24 cellular contexts compared by ENCODE assay signal in genomic region chr12:112102127-112102526, GRCh38. TPM values are rescaled to one million over a fixed set of nuclear protein-coding genes. Genes with fewer than 3 reads are reported as not detected.
DNase-seq lines count a peak whose midpoint lies in the region; ATAC-seq and TF ChIP-seq lines count a peak whose summit lies in the region.
"Had no signal": no experiment of that assay in that cellular context is flagged by ENCODE, and none has a peak within 500 bp of the region (broad histone marks: within the 10 kb centered on the region; RNA-seq: fewer than 3 reads in every experiment).

No MANE protein-coding gene starts in this region.

- no peak overlapping the region for H3K27ac Mint-ChIP-seq in activated CD8-positive, alpha-beta memory T cell treated with anti-CD3 and anti-CD28 coated beads, Interleukin-2, amount 10 ng/mL, durations not matched to agents 7 days and 5 days
- peak overlapping the region; percentile 35 for H3K27ac Mint-ChIP-seq in activated naive CD4-positive, alpha-beta T cell treated with anti-CD3 and anti-CD28 coated beads, Interleukin-2, amount 50 U/mL, for 24 hours
- no peak overlapping the region for H3K27ac Mint-ChIP-seq in activated naive CD4-positive, alpha-beta T cell treated with anti-CD3 and anti-CD28 coated beads, Interleukin-2, amount 50 U/mL, for 72 hours
- H3K27ac Mint-ChIP-seq in HFFc6 (no peak overlapping the region), endodermal cell (no peak overlapping the region)
- H3K27ac Mint-ChIP-seq: CD4-positive, alpha-beta T cell had no signal

- DNase-seq in activated CD8-positive, alpha-beta memory T cell treated with anti-CD3 and anti-CD28 coated beads, Interleukin-2, amount 10 ng/mL, durations not matched to agents 7 days and 5 days = peak; percentile 4
- no peak for DNase-seq in activated CD8-positive, alpha-beta memory T cell treated with anti-CD3 and anti-CD28 coated beads, Interleukin-2, amount 50 U/mL, for 4 hours
- DNase-seq in activated naive CD4-positive, alpha-beta T cell treated with anti-CD3 and anti-CD28 coated beads, Interleukin-2, amount 50 U/mL, for 72 hours (ENCODE audit: low spot score in 2 of 2) = no peak
- DNase-seq in HFFc6 = no peak
- peak; percentile 3 for DNase-seq in endodermal cell
- no peak for DNase-seq in breast epithelium (ENCODE audit: low spot score in 2 of 2)
- DNase-seq: 8988T; ACHN; AML-193; BE2C; Calu3; CD4-positive, alpha-beta T cell; CD8-positive, alpha-beta memory T cell; COR-L47; DMS53; DMS79 treated with DMSO at 0.1 percent for 48 hours; GF-D8; H7; HCEC 1CT had no signal

- no peak for TF ChIP-seq POLR2A in breast epithelium (IDR thresholded peaks at IDR 0.05)

- peaks cover 37% of the 10 kb centered on the region for H3K36me3 Mint-ChIP-seq in activated CD8-positive, alpha-beta memory T cell treated with anti-CD3 and anti-CD28 coated beads, Interleukin-2, amount 10 ng/mL, durations not matched to agents 7 days and 5 days
- H3K36me3 Mint-ChIP-seq in activated naive CD4-positive, alpha-beta T cell treated with anti-CD3 and anti-CD28 coated beads, Interleukin-2, amount 50 U/mL, for 24 hours = peaks cover 17% of the 10 kb centered on the region
- H3K36me3 Mint-ChIP-seq in activated naive CD4-positive, alpha-beta T cell treated with anti-CD3 and anti-CD28 coated beads, Interleukin-2, amount 50 U/mL, for 72 hours = peaks cover 7 to 57% of the 10 kb centered on the region in 2 donors
- H3K36me3 Mint-ChIP-seq in HFFc6 (ENCODE audit: low read depth) = peaks cover 45% of the 10 kb centered on the region
- peaks cover 52% of the 10 kb centered on the region for H3K36me3 Mint-ChIP-seq in endodermal cell (ENCODE audit: low read depth)

- peaks cover 45% of the 10 kb centered on the region for H3K4me1 Mint-ChIP-seq in activated CD8-positive, alpha-beta memory T cell treated with anti-CD3 and anti-CD28 coated beads, Interleukin-2, amount 10 ng/mL, durations not matched to agents 7 days and 5 days
- peaks cover 46% of the 10 kb centered on the region for H3K4me1 Mint-ChIP-seq in activated naive CD4-positive, alpha-beta T cell treated with anti-CD3 and anti-CD28 coated beads, Interleukin-2, amount 50 U/mL, for 24 hours
- H3K4me1 Mint-ChIP-seq in HFFc6 (ENCODE audit: low read depth) = peaks cover 49% of the 10 kb centered on the region
- H3K4me1 Mint-ChIP-seq in endodermal cell = peaks cover 23% of the 10 kb centered on the region

- H3K4me1 ChIP-seq in endodermal cell (ENCODE audit: control insufficient read depth, insufficient read depth, low read length) = peaks cover 8% of the 10 kb centered on the region
- no peaks in the 10 kb centered on the region for H3K4me1 ChIP-seq in breast epithelium

- TF ChIP-seq CTCF in HFFc6 (IDR thresholded peaks at IDR 0.05) (no peak), endodermal cell (conservative IDR thresholded peaks at IDR 0.05) (no peak), breast epithelium (IDR thresholded peaks at IDR 0.05) (no peak)

- no peak overlapping the region for H3K9ac ChIP-seq in endodermal cell (ENCODE audit: extremely low read depth, low read length, poor library complexity, severe bottlenecking)
- H3K9ac ChIP-seq: BLaER1 treated with 17β-estradiol and CSF1 and Interleukin-3, amounts not matched to agents 10 nM and 100 nM had no signal

- H3K9me3 ChIP-seq in endodermal cell (ENCODE audit: control insufficient read depth, low read length) = no peaks in the 10 kb centered on the region
- H3K9me3 ChIP-seq in breast epithelium = no peaks in the 10 kb centered on the region
- H3K9me3 ChIP-seq: A549; BE2C; BLaER1 treated with 17β-estradiol and CSF1 and Interleukin-3, amounts not matched to agents 10 nM and 100 nM had no signal

- H3K9me3 Mint-ChIP-seq in activated CD8-positive, alpha-beta memory T cell treated with anti-CD3 and anti-CD28 coated beads, Interleukin-2, amount 10 ng/mL, durations not matched to agents 7 days and 5 days (ENCODE audit: low read depth) = no peaks in the 10 kb centered on the region
- H3K9me3 Mint-ChIP-seq in activated naive CD4-positive, alpha-beta T cell treated with anti-CD3 and anti-CD28 coated beads, Interleukin-2, amount 50 U/mL, for 24 hours = no peaks in the 10 kb centered on the region
- H3K9me3 Mint-ChIP-seq in activated naive CD4-positive, alpha-beta T cell treated with anti-CD3 and anti-CD28 coated beads, Interleukin-2, amount 50 U/mL, for 72 hours = no peaks in the 10 kb centered on the region
- H3K9me3 Mint-ChIP-seq in HFFc6 (no peaks in the 10 kb centered on the region), endodermal cell (no peaks in the 10 kb centered on the region)
- H3K9me3 Mint-ChIP-seq: CD14-positive monocyte; CD4-positive, alpha-beta T cell; CD8-positive, alpha-beta memory T cell had no signal

- CTCF ChIA-PET in activated CD8-positive, alpha-beta memory T cell treated with anti-CD3 and anti-CD28 coated beads, Interleukin-2, amount 10 ng/mL, durations not matched to agents 7 days and 5 days (lab: Charles Lee) = no interaction called here

- ATAC-seq in activated CD8-positive, alpha-beta memory T cell treated with anti-CD3 and anti-CD28 coated beads, Interleukin-2, amount 10 ng/mL, durations not matched to agents 7 days and 5 days = no peak
- no peak for ATAC-seq in activated naive CD4-positive, alpha-beta T cell treated with anti-CD3 and anti-CD28 coated beads, Interleukin-2, amount 50 U/mL, for 72 hours
- ATAC-seq in GM19455 (IDR thresholded peaks at IDR 0.05; ENCODE audit: unreplicated experiment) = no peak
- ATAC-seq: A549 had no signal

- intact Hi-C loops in breast epithelium (cut with DNase I; ENCODE audit: low total_unique reads) = no loop called here

- H3K27ac ChIP-seq in endodermal cell (ENCODE audit: low read depth, low read length) (no peak overlapping the region), breast epithelium (no peak overlapping the region)
- H3K27ac ChIP-seq: A549; BLaER1 treated with 17β-estradiol and CSF1 and Interleukin-3, amounts not matched to agents 10 nM and 100 nM had no signal

- no peaks in the 10 kb centered on the region for H3K27me3 Mint-ChIP-seq in activated CD8-positive, alpha-beta memory T cell treated with anti-CD3 and anti-CD28 coated beads, Interleukin-2, amount 10 ng/mL, durations not matched to agents 7 days and 5 days
- H3K27me3 Mint-ChIP-seq in activated naive CD4-positive, alpha-beta T cell treated with anti-CD3 and anti-CD28 coated beads, Interleukin-2, amount 50 U/mL, for 24 hours = no peaks in the 10 kb centered on the region
- no peaks in the 10 kb centered on the region for H3K27me3 Mint-ChIP-seq in HFFc6 (ENCODE audit: insufficient read depth)
- no peaks in the 10 kb centered on the region for H3K27me3 Mint-ChIP-seq in endodermal cell (ENCODE audit: insufficient read depth)
- H3K27me3 Mint-ChIP-seq: CD4-positive, alpha-beta T cell; CD8-positive, alpha-beta memory T cell had no signal

- H3K4me3 Mint-ChIP-seq in activated CD8-positive, alpha-beta memory T cell treated with anti-CD3 and anti-CD28 coated beads, Interleukin-2, amount 10 ng/mL, durations not matched to agents 7 days and 5 days = no peak overlapping the region
- no peak overlapping the region for H3K4me3 Mint-ChIP-seq in activated naive CD4-positive, alpha-beta T cell treated with anti-CD3 and anti-CD28 coated beads, Interleukin-2, amount 50 U/mL, for 24 hours
- peak overlapping the region; percentile 17; the same call in 1 of the 2 replicates for H3K4me3 Mint-ChIP-seq in HFFc6
- no peak overlapping the region for H3K4me3 Mint-ChIP-seq in endodermal cell
- H3K4me3 Mint-ChIP-seq: CD14-positive monocyte; CD4-positive, alpha-beta T cell; CD8-positive, alpha-beta memory T cell had no signal

- H3K36me3 ChIP-seq in endodermal cell (ENCODE audit: control insufficient read depth, insufficient read depth, low read length) (peaks cover 55% of the 10 kb centered on the region), breast epithelium (no peaks in the 10 kb centered on the region)

- H3K27me3 ChIP-seq in endodermal cell (ENCODE audit: control insufficient read depth, insufficient read depth, low read length, poor library complexity, severe bottlenecking) (no peaks in the 10 kb centered on the region), breast epithelium (no peaks in the 10 kb centered on the region)
- H3K27me3 ChIP-seq: BE2C; BLaER1 treated with 17β-estradiol and CSF1 and Interleukin-3, amounts not matched to agents 10 nM and 100 nM had no signal

- H3K4me3 ChIP-seq in endodermal cell (ENCODE audit: low read length) (no peak overlapping the region), breast epithelium (no peak overlapping the region)
- H3K4me3 ChIP-seq: A549; BLaER1 treated with 17β-estradiol and CSF1 and Interleukin-3, amounts not matched to agents 10 nM and 100 nM had no signal

- WGBS in endodermal cell (ENCODE audit: insufficient coverage in 1 of 2, insufficient read length in 1 of 2), 2 experiments = 89 to 100% methylated on average over 2 to 4 of the region's 4 CpGs

RNA-seq across cellular contexts. Expression of gene NAA25, which starts 6.5 kb away (rescaled TPM):
- 10 to 100 TPM; 30.2 to 32.1 TPM for total RNA-seq in activated CD8-positive, alpha-beta memory T cell treated with anti-CD3 and anti-CD28 coated beads, Interleukin-2, amount 10 ng/mL, durations not matched to agents 7 days and 5 days
- total RNA-seq in activated naive CD4-positive, alpha-beta T cell treated with anti-CD3 and anti-CD28 coated beads, Interleukin-2, amount 50 U/mL, for 72 hours = 10 to 100 TPM; 61.2 to 63.5 TPM
- 10 to 100 TPM; 21.2 to 26.8 (median 23.8) TPM for total RNA-seq in HFFc6 (2021; fragmentation: NEBNext Ultra II Directional; extraction: Animal tissue kit (Norgen Biotek cat#: 25700))
- total RNA-seq in endodermal cell = 10 to 100 TPM; 34.2 to 36.3 TPM
- polyA plus RNA-seq in endodermal cell (2013, experiment 1 of 2) = 23.2 TPM
- polyA plus RNA-seq in endodermal cell (2013, experiment 2 of 2) = 20.1 TPM
- 10 to 100 TPM; 16.8 to 48.3 (median 37.0) TPM for total RNA-seq in breast epithelium

RNA-seq across cellular contexts. Expression of gene TRAFD1, which starts 23.2 kb away (rescaled TPM):
- 10 to 100 TPM; 52.1 to 56.8 TPM for total RNA-seq in activated CD8-positive, alpha-beta memory T cell treated with anti-CD3 and anti-CD28 coated beads, Interleukin-2, amount 10 ng/mL, durations not matched to agents 7 days and 5 days
- 10 to 100 TPM; 59.6 to 74.3 TPM for total RNA-seq in activated naive CD4-positive, alpha-beta T cell treated with anti-CD3 and anti-CD28 coated beads, Interleukin-2, amount 50 U/mL, for 72 hours
- total RNA-seq in HFFc6 (2021; fragmentation: NEBNext Ultra II Directional; extraction: Animal tissue kit (Norgen Biotek cat#: 25700)) = 10 to 100 TPM; 22.8 to 25.1 (median 24.0) TPM
- 10 to 100 TPM; 25.2 to 28.9 TPM for total RNA-seq in endodermal cell
- 37.6 TPM for polyA plus RNA-seq in endodermal cell (2013, experiment 1 of 2)
- polyA plus RNA-seq in endodermal cell (2013, experiment 2 of 2) = 32.3 TPM
- 10 to 100 TPM; 25.9 to 64.2 (median 54.4) TPM for total RNA-seq in breast epithelium

Comparison
In these comparisons a context has a peak if more than half of its experiments do, and no peak if none do; other contexts are left out.
1. DNase-seq: peak in activated CD8-positive, alpha-beta memory T cell treated with anti-CD3 and anti-CD28 coated beads, Interleukin-2, amount 10 ng/mL, durations not matched to agents 7 days and 5 days (single experiment) and endodermal cell (single experiment); none in activated CD8-positive, alpha-beta memory T cell treated with anti-CD3 and anti-CD28 coated beads, Interleukin-2, amount 50 U/mL, for 4 hours (single experiment), activated naive CD4-positive, alpha-beta T cell treated with anti-CD3 and anti-CD28 coated beads, Interleukin-2, amount 50 U/mL, for 72 hours (0 of 2), HFFc6 (single experiment) and breast epithelium (0 of 2).